In the genomic region with DNA sequence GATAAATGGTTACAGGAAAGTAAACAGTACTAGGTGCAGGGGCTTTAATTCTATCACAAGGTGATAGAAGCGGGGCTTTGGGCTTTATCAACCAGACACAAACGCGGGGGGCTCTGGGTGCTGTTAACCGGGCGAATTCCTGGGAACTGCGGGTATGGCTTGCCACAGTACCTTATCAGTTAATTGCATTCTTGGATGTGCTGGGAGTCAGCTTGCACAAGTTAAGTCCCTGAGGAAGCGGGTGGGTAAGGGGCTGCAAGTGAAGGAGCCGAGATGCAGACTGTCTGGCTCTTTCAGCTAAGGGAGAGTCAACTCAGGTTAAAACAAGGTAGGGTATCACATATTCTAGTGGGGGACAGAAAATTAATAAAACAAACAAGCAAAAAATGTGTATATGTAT, we compare ENCODE assay signal across 8 cellular contexts.
DNase-seq lines count a peak whose midpoint lies in the region; ATAC-seq and TF ChIP-seq lines count a peak whose summit lies in the region.

No MANE protein-coding gene starts in this region.

- TF ChIP-seq CTCF in neutrophil (IDR thresholded peaks at IDR 0.05): no peak
- TF ChIP-seq CTCF in WERI-Rb-1 (IDR thresholded peaks at IDR 0.05; ENCODE audit: low read depth, low read length): no peak

- H3K4me3 ChIP-seq in endocrine pancreas (ENCODE audit: control insufficient read depth, insufficient read depth, low read length) (peak overlapping the region; percentile 15), neutrophil (ENCODE audit: low read depth in 1 of 2, low read length in 1 of 2) (peak overlapping the region; percentile 29 to 51), WERI-Rb-1 (ENCODE audit: low read depth, low read length) (no peak overlapping the region)

- H3K27ac ChIP-seq in neutrophil: peak overlapping the region; percentile 57
- H3K27ac ChIP-seq in WERI-Rb-1: no peak overlapping the region

- peaks cover 2% of the 10 kb centered on the region for H3K27me3 ChIP-seq in endocrine pancreas (ENCODE audit: control insufficient read depth, insufficient read depth, low read length)
- peaks cover 36% of the 10 kb centered on the region for H3K27me3 ChIP-seq in neutrophil
- peaks cover 6% of the 10 kb centered on the region for H3K27me3 ChIP-seq in WERI-Rb-1 (ENCODE audit: insufficient read depth, low read depth, severe bottlenecking)

- H3K36me3 ChIP-seq in endocrine pancreas (ENCODE audit: control insufficient read depth, insufficient read depth, low read length) (no peaks in the 10 kb centered on the region), neutrophil (no peaks in the 10 kb centered on the region), WERI-Rb-1 (no peaks in the 10 kb centered on the region)

- no peak for ATAC-seq in GM21825 (IDR thresholded peaks at IDR 0.05; ENCODE audit: unreplicated experiment)
- ATAC-seq in GM21786 (IDR thresholded peaks at IDR 0.05; ENCODE audit: unreplicated experiment): no peak

- H3K9ac ChIP-seq in endocrine pancreas (ENCODE audit: control insufficient read depth, insufficient read depth, low read length): no peak overlapping the region

- DNase-seq in CD1c-positive myeloid dendritic cell (ENCODE audit: extremely low spot score) (peak; percentile 4), OCI-M1 (lab: John Stamatoyannopoulos, UW) (peak; percentile 77), WERI-Rb-1 (no peak)
- no peak for DNase-seq in stimulated activated CD4-positive, alpha-beta T cell treated with anti-CD3 and anti-CD28 coated beads, Interleukin-4, amount 100 ng/mL, for 1 hour

- H3K4me1 ChIP-seq in endocrine pancreas (ENCODE audit: control insufficient read depth, insufficient read depth, low read length): no peaks in the 10 kb centered on the region
- H3K4me1 ChIP-seq in neutrophil (ENCODE audit: control insufficient read depth in 1 of 2, insufficient read depth in 1 of 2, low read depth in 1 of 2, low read length in 1 of 2): peaks cover 4 to 20% of the 10 kb centered on the region in 2 experiments

- H3K9me3 ChIP-seq in endocrine pancreas (ENCODE audit: control insufficient read depth, low read length) (no peaks in the 10 kb centered on the region), neutrophil (no peaks in the 10 kb centered on the region), WERI-Rb-1 (ENCODE audit: severe bottlenecking) (no peaks in the 10 kb centered on the region)

Comparison
In these comparisons a context has a peak if more than half of its experiments do, and no peak if none do; other contexts are left out.
1. DNase-seq: peak in CD1c-positive myeloid dendritic cell (single experiment) and OCI-M1 (single experiment); none in stimulated activated CD4-positive, alpha-beta T cell treated with anti-CD3 and anti-CD28 coated beads, Interleukin-4, amount 100 ng/mL, for 1 hour (single experiment) and WERI-Rb-1 (single experiment).